In the genomic region with DNA sequence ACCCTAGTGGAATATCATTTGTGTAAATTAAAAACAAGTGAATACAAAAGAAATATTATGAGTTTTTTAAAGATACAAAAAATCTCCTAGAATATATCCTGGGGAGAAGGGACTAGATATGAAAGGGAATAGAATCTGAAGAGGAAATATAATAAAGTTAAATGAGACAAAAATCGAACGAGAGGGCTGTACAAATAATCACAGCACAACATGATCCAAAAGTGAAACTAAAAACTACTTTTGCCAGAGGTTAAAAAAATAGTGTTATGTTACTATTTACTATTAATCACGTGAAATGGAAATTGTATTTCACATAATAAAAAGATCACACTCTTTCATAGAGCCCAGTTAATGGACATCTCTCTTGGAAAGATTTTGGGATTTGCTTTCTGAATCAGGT, we compare ENCODE assay signal across 1 cellular context.
TF ChIP-seq lines count a peak whose summit lies in the region.

No MANE protein-coding gene starts in this region.

TF ChIP-seq in SK-N-SH, 30 proteins besides CTCF, POLR2A, EP300 and RAD21 (continued from another document):
- TF ChIP-seq IRF3 (IDR thresholded peaks at IDR 0.05; ENCODE audit: low read depth, low read length): no peak
